In genomic region chr5:148856424-148856823, GRCh38 we compare ENCODE assay signal across 27 cellular contexts. TPM values are rescaled to one million over a fixed set of nuclear protein-coding genes. Genes with fewer than 3 reads are reported as not detected.
A peak's percentile ranks its signal among the peaks of the same experiment; 100 is the strongest.
DNase-seq lines count a peak whose midpoint lies in the region; ATAC-seq, FAIRE-seq and TF ChIP-seq lines count a peak whose summit lies in the region.
"Had no signal": no experiment of that assay in that cellular context is flagged by ENCODE, and none has a peak within 500 bp of the region (broad histone marks: within the 10 kb centered on the region; RNA-seq: fewer than 3 reads in every experiment).

No MANE protein-coding gene starts in this region.

- intact Hi-C loops in Right ventricle myocardium superior (cut with DNase I): no loop called here
- intact Hi-C loops in cardiac septum (cut with DNase I): no loop called here
- intact Hi-C loops in natural killer cell (cut with micrococcal nuclease): no loop called here

- H3K36me3 ChIP-seq in osteoblast (ENCODE audit: insufficient read depth, low read length) (no peaks in the 10 kb centered on the region), small intestine (ENCODE audit: control insufficient read depth in 2 of 2, insufficient read depth in 2 of 2, low read length in 2 of 2) (no peaks in the 10 kb centered on the region)
- H3K36me3 ChIP-seq: transverse colon had no signal

- no peaks in the 10 kb centered on the region for H3K27me3 ChIP-seq in osteoblast (ENCODE audit: insufficient read depth, low read length)
- H3K27me3 ChIP-seq in small intestine (ENCODE audit: control insufficient read depth in 2 of 2, insufficient read depth in 2 of 2, low read length in 2 of 2): no peaks in the 10 kb centered on the region
- H3K27me3 ChIP-seq: BLaER1 treated with 17β-estradiol and CSF1 and Interleukin-3, amounts not matched to agents 10 nM and 100 nM; transverse colon had no signal

- peaks cover 8% of the 10 kb centered on the region for H3K4me1 ChIP-seq in osteoblast (ENCODE audit: insufficient read depth, low read length)
- H3K4me1 ChIP-seq in small intestine (ENCODE audit: control insufficient read depth in 2 of 2, insufficient read depth in 1 of 2, low read depth in 1 of 2, low read length in 1 of 2): no peaks in the 10 kb centered on the region

- H3K9me3 ChIP-seq in osteoblast (ENCODE audit: low read depth, low read length): no peaks in the 10 kb centered on the region
- no peaks in the 10 kb centered on the region for H3K9me3 ChIP-seq in small intestine (ENCODE audit: control insufficient read depth, low read depth)
- H3K9me3 ChIP-seq: transverse colon had no signal

- peaks cover 79 to 96% of the 10 kb centered on the region in 2 donors for H3K4me1 Mint-ChIP-seq in effector memory CD8-positive, alpha-beta T cell (ENCODE audit: low read depth in 2 of 2)
- H3K4me1 Mint-ChIP-seq in natural killer cell: peaks cover 97 to 100% of the 10 kb centered on the region in 2 donors
- H3K4me1 Mint-ChIP-seq: H9 had no signal

- peak; percentile 74 for ATAC-seq in Right ventricle myocardium superior (ENCODE audit: poor library complexity)
- ATAC-seq in effector memory CD8-positive, alpha-beta T cell (replicated peaks): no peak
- no peak for ATAC-seq in natural killer cell
- no peak for ATAC-seq in GM19395 (IDR thresholded peaks at IDR 0.05; ENCODE audit: unreplicated experiment)
- ATAC-seq: esophagus mucosa had no signal

- H4K20me1 ChIP-seq in osteoblast (ENCODE audit: insufficient read depth, low read length): no peaks in the 10 kb centered on the region

- H3K4me2 ChIP-seq in osteoblast (ENCODE audit: insufficient read depth, low read length): no peak overlapping the region
- H3K4me2 ChIP-seq: BLaER1 treated with 17β-estradiol and CSF1 and Interleukin-3, amounts not matched to agents 10 nM and 100 nM had no signal

- peak overlapping the region; percentile 76 to 89 for H3K4me3 Mint-ChIP-seq in effector memory CD8-positive, alpha-beta T cell
- H3K4me3 Mint-ChIP-seq in natural killer cell: peak overlapping the region; percentile 85
- H3K4me3 Mint-ChIP-seq: activated CD4-positive, alpha-beta T cell treated with anti-CD3 and anti-CD28 coated beads, Interleukin-2, amount 10 ng/mL, durations not matched to agents 24 days and 14 days; activated T-helper 17 cell treated with anti-CD3 and anti-CD28 coated beads, Interleukin-2, amount 50 U/mL, for 72 hours; endodermal cell; H9 had no signal

- TF ChIP-seq CTCF in natural killer cell (IDR thresholded peaks at IDR 0.05) (no peak), osteoblast (IDR thresholded peaks at IDR 0.05; ENCODE audit: extremely low read depth, low read depth, low read length) (no peak)

- H2AFZ ChIP-seq in osteoblast (ENCODE audit: low read length): no peak overlapping the region

- H3K27ac Mint-ChIP-seq in effector memory CD8-positive, alpha-beta T cell: peak overlapping the region; percentile 94 to 99
- H3K27ac Mint-ChIP-seq in natural killer cell: peak overlapping the region; percentile 94 to 97
- H3K27ac Mint-ChIP-seq: activated CD4-positive, alpha-beta T cell treated with anti-CD3 and anti-CD28 coated beads, Interleukin-2, amount 10 ng/mL, durations not matched to agents 24 days and 14 days; activated T-helper 17 cell treated with anti-CD3 and anti-CD28 coated beads, Interleukin-2, amount 50 U/mL, for 72 hours; endodermal cell; H9 had no signal

- H3K79me2 ChIP-seq in osteoblast (ENCODE audit: insufficient read depth, low read length): no peaks in the 10 kb centered on the region

- DNase-seq in Right ventricle myocardium superior (peak; percentile 57), cardiac septum (ENCODE audit: low spot score) (no peak), natural killer cell (no peak), osteoblast (ENCODE audit: insufficient read length, low spot score, missing footprints) (no peak), small intestine (no peak)
- no peak for DNase-seq in effector memory CD8-positive, alpha-beta T cell
- DNase-seq: activated CD4-positive, alpha-beta T cell treated with anti-CD3 and anti-CD28 coated beads, Interleukin-2, amount 10 ng/mL, durations not matched to agents 24 days and 14 days; activated CD8-positive, alpha-beta memory T cell treated with anti-CD3 and anti-CD28 coated beads, Interleukin-2, amount 50 U/mL, for 4 hours; activated naive CD4-positive, alpha-beta T cell treated with anti-CD3 and anti-CD28 coated beads, Interleukin-2, amount 50 U/mL, for 16 hours; endodermal cell; foreskin fibroblast; H9; IMR-90; mesendoderm; NCI-H1105; NCI-H2081; NCI-H226; NCI-H748 treated with DMSO at 0.1 percent for 48 hours; stimulated activated CD4-positive, alpha-beta T cell treated with anti-CD3 and anti-CD28 coated beads, Interleukin-1b, Interleukin-23, amount 100 ng/mL, for 48 hours had no signal

- peaks cover 14% of the 10 kb centered on the region for H3K36me3 Mint-ChIP-seq in effector memory CD8-positive, alpha-beta T cell (ENCODE audit: insufficient read depth)
- no peaks in the 10 kb centered on the region for H3K36me3 Mint-ChIP-seq in natural killer cell

- H3K27ac ChIP-seq in osteoblast (ENCODE audit: low read depth, low read length) (no peak overlapping the region), small intestine (ENCODE audit: low read depth in 1 of 2, low read length in 1 of 2) (peak overlapping the region in 1 of 2 donors; percentile 63)
- H3K27ac ChIP-seq: BLaER1 treated with 17β-estradiol and CSF1 and Interleukin-3, amounts not matched to agents 10 nM and 100 nM; coronary artery; transverse colon had no signal

- H3K4me3 ChIP-seq in osteoblast (ENCODE audit: insufficient read depth, low read length) (no peak overlapping the region), small intestine (ENCODE audit: low read depth in 1 of 2, low read length in 2 of 2) (no peak overlapping the region)
- H3K4me3 ChIP-seq: BLaER1 treated with 17β-estradiol and CSF1 and Interleukin-3, amounts not matched to agents 10 nM and 100 nM; coronary artery; skin epidermis; transverse colon had no signal

- no peaks in the 10 kb centered on the region for H3K9me3 Mint-ChIP-seq in effector memory CD8-positive, alpha-beta T cell
- no peaks in the 10 kb centered on the region for H3K9me3 Mint-ChIP-seq in natural killer cell
- H3K9me3 Mint-ChIP-seq: activated CD4-positive, alpha-beta T cell treated with anti-CD3 and anti-CD28 coated beads, Interleukin-2, amount 10 ng/mL, durations not matched to agents 24 days and 14 days; activated T-helper 17 cell treated with anti-CD3 and anti-CD28 coated beads, Interleukin-2, amount 50 U/mL, for 72 hours; endodermal cell; H9 had no signal

- no peaks in the 10 kb centered on the region for H3K27me3 Mint-ChIP-seq in effector memory CD8-positive, alpha-beta T cell
- no peaks in the 10 kb centered on the region for H3K27me3 Mint-ChIP-seq in natural killer cell (ENCODE audit: low read depth in 2 of 2)

- WGBS in small intestine, 3 donors: 73 to 85% (median 82%) methylated on average over 1 of the region's 1 CpG

- FAIRE-seq in small intestine (lab: Jason Lieb, UNC): no peak
- FAIRE-seq: GM19239 had no signal

RNA-seq across cellular contexts. Expression of gene ADRB2, which starts 30.0 kb away (rescaled TPM):
- total RNA-seq in Right ventricle myocardium superior: 5.6 TPM
- 2.6 TPM for total RNA-seq in cardiac septum
- 10 to 100 TPM; 47.1 to 78.9 (median 60.7) TPM for total RNA-seq in natural killer cell
- under 0.01 and 0.29 TPM in 2 replicates for total RNA-seq in osteoblast
- 1 to 10 TPM in 1 of 3 donors, under 1 TPM in 1, not detected in 1; 0.54 to 1.5 TPM for polyA plus RNA-seq in small intestine
